In genomic region chr22:40000171-40000570, GRCh38 we compare ENCODE assay signal across 28 cellular contexts. TPM values are rescaled to one million over a fixed set of nuclear protein-coding genes. Genes with fewer than 3 reads are reported as not detected.
DNase-seq lines count a peak whose midpoint lies in the region; ATAC-seq and TF ChIP-seq lines count a peak whose summit lies in the region.
"Had no signal": no experiment of that assay in that cellular context is flagged by ENCODE, and none has a peak within 500 bp of the region (broad histone marks: within the 10 kb centered on the region; RNA-seq: fewer than 3 reads in every experiment).

No MANE protein-coding gene starts in this region.

- TF ChIP-seq POLR2A in Peyer's patch (IDR thresholded peaks at IDR 0.05), result no peak

- TF ChIP-seq CTCF in Peyer's patch (IDR thresholded peaks at IDR 0.05) (no peak), nephron progenitor cell (IDR thresholded peaks at IDR 0.05) (no peak)

- H3K36me3 Mint-ChIP-seq in nephron progenitor cell (ENCODE audit: low read depth), result no peaks in the 10 kb centered on the region
- H3K36me3 Mint-ChIP-seq: activated naive CD4-positive, alpha-beta T cell treated with anti-CD3 and anti-CD28 coated beads, Interleukin-2, amount 50 U/mL, for 72 hours; CD8-positive, alpha-beta memory T cell; naive B cell; stimulated activated memory B cell treated with anti-CD40 and anti-IgM and Interleukin-4, amounts not matched to agents 10 μg/mL and 1 μg/mL and 100 μg/mL, for 72 hours had no signal

- H3K9me3 ChIP-seq in Peyer's patch, result no peaks in the 10 kb centered on the region
- H3K9me3 ChIP-seq: BE2C, left ventricle myocardium inferior, MG63, ovary, upper lobe of right lung had no signal

- H3K27me3 Mint-ChIP-seq in nephron progenitor cell (ENCODE audit: low read depth, poor library complexity), result peaks cover 29% of the 10 kb centered on the region

- H3K27me3 ChIP-seq in Peyer's patch, result no peaks in the 10 kb centered on the region
- H3K27me3 ChIP-seq: BE2C, MG63, ovary had no signal

- no peaks in the 10 kb centered on the region for H3K9me3 Mint-ChIP-seq in nephron progenitor cell
- H3K9me3 Mint-ChIP-seq: activated CD4-positive, alpha-beta T cell treated with anti-CD3 and anti-CD28 coated beads, Interleukin-2, amount 10 ng/mL, durations not matched to agents 24 days and 14 days; activated naive CD4-positive, alpha-beta T cell treated with anti-CD3 and anti-CD28 coated beads, Interleukin-2, amount 50 U/mL, for 72 hours; CD8-positive, alpha-beta memory T cell; naive B cell; stimulated activated memory B cell treated with anti-CD40 and anti-IgM and Interleukin-4, amounts not matched to agents 10 μg/mL and 1 μg/mL and 100 μg/mL, for 72 hours had no signal

- H3K4me3 ChIP-seq in Peyer's patch, result peak overlapping the region in 1 of 4 donors; percentile 14
- H3K4me3 ChIP-seq: left ventricle myocardium inferior, MG63, ovary, upper lobe of right lung had no signal

- H3K4me1 ChIP-seq in Peyer's patch, result peaks cover 0 to 42% (median 5%) of the 10 kb centered on the region in 4 donors
- H3K4me1 ChIP-seq: upper lobe of right lung had no signal

- peak overlapping the region; percentile 40 for H3K4me3 Mint-ChIP-seq in nephron progenitor cell
- H3K4me3 Mint-ChIP-seq: activated CD4-positive, alpha-beta T cell treated with anti-CD3 and anti-CD28 coated beads, Interleukin-2, amount 10 ng/mL, durations not matched to agents 24 days and 14 days; CD8-positive, alpha-beta memory T cell; stimulated activated memory B cell treated with anti-CD40 and anti-IgM and Interleukin-4, amounts not matched to agents 10 μg/mL and 1 μg/mL and 100 μg/mL, for 72 hours had no signal

- DNase-seq in ELF-1 (ENCODE audit: low read depth, low spot score) (peak; percentile 49), Peyer's patch (no peak), epidermal melanocyte (ENCODE audit: insufficient read length, low spot score) (peak; percentile 64), nephron progenitor cell (no peak), amniotic stem cell (lab: John Stamatoyannopoulos, UW) (no peak)
- DNase-seq: activated CD4-positive, alpha-beta T cell treated with anti-CD3 and anti-CD28 coated beads, Interleukin-2, amount 10 ng/mL, durations not matched to agents 24 days and 14 days; activated CD8-positive, alpha-beta memory T cell treated with anti-CD3 and anti-CD28 coated beads for 24 hours; activated T-cell treated with anti-CD3 and anti-CD28 coated beads for 4 hours; BE2C; CD8-positive, alpha-beta memory T cell; GOT3; KBM-7; left ventricle myocardium inferior; MG63; naive B cell; NCI-H1105; NCI-H187 treated with DMSO at 0.1 percent for 48 hours; ovary; upper lobe of right lung had no signal

- no peak overlapping the region for H3K27ac Mint-ChIP-seq in nephron progenitor cell
- H3K27ac Mint-ChIP-seq: activated CD4-positive, alpha-beta T cell treated with anti-CD3 and anti-CD28 coated beads, Interleukin-2, amount 10 ng/mL, durations not matched to agents 24 days and 14 days; activated naive CD4-positive, alpha-beta T cell treated with anti-CD3 and anti-CD28 coated beads, Interleukin-2, amount 50 U/mL, for 72 hours; naive B cell; stimulated activated memory B cell treated with anti-CD40 and anti-IgM and Interleukin-4, amounts not matched to agents 10 μg/mL and 1 μg/mL and 100 μg/mL, for 72 hours had no signal

- peak overlapping the region in 3 of 4 donors; percentile 36 to 83 (median 66) for H3K27ac ChIP-seq in Peyer's patch
- H3K27ac ChIP-seq: left ventricle myocardium inferior, ovary, upper lobe of right lung had no signal

- no peaks in the 10 kb centered on the region for H3K36me3 ChIP-seq in Peyer's patch
- H3K36me3 ChIP-seq: BE2C, left ventricle myocardium inferior, MG63, ovary, upper lobe of right lung, WERI-Rb-1 had no signal

- no peak for ATAC-seq in GM19395 (IDR thresholded peaks at IDR 0.05; ENCODE audit: unreplicated experiment)
- ATAC-seq in GM18873 (IDR thresholded peaks at IDR 0.05; ENCODE audit: low FRiP score, unreplicated experiment), result no peak
- ATAC-seq in GM21423 (IDR thresholded peaks at IDR 0.05; ENCODE audit: unreplicated experiment), result no peak
- ATAC-seq: activated naive CD4-positive, alpha-beta T cell treated with anti-CD3 and anti-CD28 coated beads, Interleukin-2, amount 50 U/mL, for 72 hours; stimulated activated memory B cell treated with anti-CD40 and anti-IgM and Interleukin-4, amounts not matched to agents 10 μg/mL and 1 μg/mL and 100 μg/mL, for 72 hours; upper lobe of right lung had no signal

- peaks cover 91% of the 10 kb centered on the region for H3K4me1 Mint-ChIP-seq in nephron progenitor cell
- H3K4me1 Mint-ChIP-seq: activated CD4-positive, alpha-beta T cell treated with anti-CD3 and anti-CD28 coated beads, Interleukin-2, amount 10 ng/mL, durations not matched to agents 24 days and 14 days; naive B cell; stimulated activated memory B cell treated with anti-CD40 and anti-IgM and Interleukin-4, amounts not matched to agents 10 μg/mL and 1 μg/mL and 100 μg/mL, for 72 hours had no signal

RNA-seq across cellular contexts. Expression of gene FAM83F, which starts 5.4 kb away (rescaled TPM):
- total RNA-seq in Peyer's patch, result 10 to 100 TPM in 3 of 4 donors, 1 to 10 TPM in 1; 9.9 to 66.0 (median 51.1) TPM

RNA-seq across cellular contexts. Expression of gene TMA7B, which starts 40.0 kb away (rescaled TPM):
- not detected for total RNA-seq in Peyer's patch
- total RNA-seq: G401, HT1080, left ventricle myocardium inferior, ovary, subcutaneous adipose tissue had no signal

Comparison
In these comparisons a context has a peak if more than half of its experiments do, and no peak if none do; other contexts are left out.
1. DNase-seq: peak in ELF-1 (single experiment) and epidermal melanocyte (single experiment); none in Peyer's patch (0 of 3), nephron progenitor cell (single experiment) and amniotic stem cell (single experiment).